ENCODE assay signal across 8 cellular contexts in genomic region chr1:150364231-150365003, GRCh38. TPM values are rescaled to one million over a fixed set of nuclear protein-coding genes. Genes with fewer than 3 reads are reported as not detected.
DNase-seq lines count a peak whose midpoint lies in the region; ATAC-seq and TF ChIP-seq lines count a peak whose summit lies in the region.

No MANE protein-coding gene starts in this region.

- H3K4me1 Mint-ChIP-seq in activated T-helper 2 cell treated with anti-CD3 and anti-CD28 coated beads, Interferon-gamma antibody, Interleukin-2, Interleukin-4, amounts not matched to agents 10 μg/mL and 5 μg/mL and 100 μg/mL, durations not matched to agents 14 hours and 24 hours and 36 hours (ENCODE audit: low read depth): peaks cover 26% of the 10 kb centered on the region
- peaks cover 18% of the 10 kb centered on the region for H3K4me1 Mint-ChIP-seq in nephron

- peak overlapping the region; percentile 99 for H3K27ac Mint-ChIP-seq in activated T-helper 2 cell treated with anti-CD3 and anti-CD28 coated beads, Interferon-gamma antibody, Interleukin-2, Interleukin-4, amounts not matched to agents 10 μg/mL and 5 μg/mL and 100 μg/mL, durations not matched to agents 14 hours and 24 hours and 36 hours
- H3K27ac Mint-ChIP-seq in nephron: peak overlapping the region; percentile 98 to 100 (median 99)

- no peaks in the 10 kb centered on the region for H3K9me3 Mint-ChIP-seq in activated T-helper 2 cell treated with anti-CD3 and anti-CD28 coated beads, Interferon-gamma antibody, Interleukin-2, Interleukin-4, amounts not matched to agents 10 μg/mL and 5 μg/mL and 100 μg/mL, durations not matched to agents 14 hours and 24 hours and 36 hours
- H3K9me3 Mint-ChIP-seq in nephron: no peaks in the 10 kb centered on the region

- no peaks in the 10 kb centered on the region for H3K27me3 ChIP-seq in BJ (ENCODE audit: control insufficient read depth, insufficient read depth, low read length)

- intact Hi-C loops in activated T-helper 2 cell treated with anti-CD3 and anti-CD28 coated beads, Interferon-gamma antibody, Interleukin-2, Interleukin-4, amounts not matched to agents 10 μg/mL and 5 μg/mL and 100 μg/mL, durations not matched to agents 14 hours and 24 hours and 36 hours (cut with micrococcal nuclease): loop anchor here (2.0 to 10.0 kb wide), 7 partner anchors 63 to 260 kb away; partner anchors contain the start of genes ANP32E, APH1A, ENSA and MCL1

- TF ChIP-seq CTCF in BJ (IDR thresholded peaks at IDR 0.05; ENCODE audit: insufficient read depth, low read depth, low read length) (no peak), LNCaP clone FGC (IDR thresholded peaks at IDR 0.05; ENCODE audit: control insufficient read depth, extremely low read depth, insufficient read depth) (no peak), fibroblast of pulmonary artery (IDR thresholded peaks at IDR 0.05; ENCODE audit: low read length, missing control alignments) (no peak), nephron (IDR thresholded peaks at IDR 0.05; ENCODE audit: unreplicated experiment in 3 of 3) (no peak)

- peak overlapping the region; percentile 66 for H3K4me3 ChIP-seq in BJ (ENCODE audit: low read depth, low read length)
- H3K4me3 ChIP-seq in LNCaP clone FGC (ENCODE audit: low read depth, low read length): peak overlapping the region; percentile 88
- peak overlapping the region; percentile 79 for H3K4me3 ChIP-seq in fibroblast of pulmonary artery (replicated peaks; ENCODE audit: low read depth, low read length)

- no peaks in the 10 kb centered on the region for H3K36me3 ChIP-seq in BJ (ENCODE audit: control insufficient read depth, insufficient read depth, low read length)

- CTCF ChIA-PET in BJ (lab: Yijun Ruan, JAX): interaction anchor here (1.0 to 1.1 kb wide), 2 partner anchors 11 to 168 kb away, joined by 3 to 5 read pairs; no protein-coding TSS in a partner anchor

- peaks cover 23% of the 10 kb centered on the region for H3K36me3 Mint-ChIP-seq in activated T-helper 2 cell treated with anti-CD3 and anti-CD28 coated beads, Interferon-gamma antibody, Interleukin-2, Interleukin-4, amounts not matched to agents 10 μg/mL and 5 μg/mL and 100 μg/mL, durations not matched to agents 14 hours and 24 hours and 36 hours (ENCODE audit: low read depth)
- H3K36me3 Mint-ChIP-seq in nephron (ENCODE audit: low read depth): no peaks in the 10 kb centered on the region

- peak overlapping the region; percentile 93 for H3K4me3 Mint-ChIP-seq in activated T-helper 2 cell treated with anti-CD3 and anti-CD28 coated beads, Interferon-gamma antibody, Interleukin-2, Interleukin-4, amounts not matched to agents 10 μg/mL and 5 μg/mL and 100 μg/mL, durations not matched to agents 14 hours and 24 hours and 36 hours (ENCODE audit: low read depth)
- peak overlapping the region; percentile 87 to 99 (median 97) for H3K4me3 Mint-ChIP-seq in nephron

- no peaks in the 10 kb centered on the region for H3K27me3 Mint-ChIP-seq in activated T-helper 2 cell treated with anti-CD3 and anti-CD28 coated beads, Interferon-gamma antibody, Interleukin-2, Interleukin-4, amounts not matched to agents 10 μg/mL and 5 μg/mL and 100 μg/mL, durations not matched to agents 14 hours and 24 hours and 36 hours (ENCODE audit: low read depth)
- no peaks in the 10 kb centered on the region for H3K27me3 Mint-ChIP-seq in nephron (ENCODE audit: low read depth)

- DNase-seq in BJ (ENCODE audit: low read depth): no peak
- no peak for DNase-seq in LNCaP clone FGC (ENCODE audit: low read depth)
- peak; percentile 80 for DNase-seq in RPMI7951 (ENCODE audit: low read depth)
- DNase-seq in activated T-helper 2 cell treated with anti-CD3 and anti-CD28 coated beads, Interferon-gamma antibody, Interleukin-2, Interleukin-4, amounts not matched to agents 10 μg/mL and 5 μg/mL and 100 μg/mL, durations not matched to agents 14 hours and 24 hours and 36 hours (ENCODE audit: low spot score): peak; percentile 73
- peak; percentile 72 for DNase-seq in fibroblast of pulmonary artery (ENCODE audit: low read depth)
- DNase-seq in stimulated activated naive CD4-positive, alpha-beta T cell treated with Interleukin-2 at 50 U/mL for 16 hours (lab: John Stamatoyannopoulos, UW): peak; percentile 76

- ATAC-seq in GM21381 (IDR thresholded peaks at IDR 0.05; ENCODE audit: unreplicated experiment): peak; percentile 27

- POLR2A ChIA-PET in BJ (lab: Charles Lee): interaction anchor here (0.6 to 0.7 kb wide), 3 partner anchors 9 to 104 kb away, joined by 3 to 4 read pairs (median 4); no protein-coding TSS in a partner anchor

RNA-seq across cellular contexts. Expression of gene RPRD2, which starts 0.5 kb away (rescaled TPM):
- 15.1 and 16.4 TPM in 2 replicates for polyA plus RNA-seq in BJ (2011; rRNA removed)
- polyA minus RNA-seq in BJ (2011; rRNA and poly(A)+ RNA removed): 10.4 and 12.8 TPM in 2 replicates
- total RNA-seq in RPMI7951 (2014; rRNA removed; shearing (Covaris generic)): 7.7 and 10.3 TPM in 2 replicates
- 21.9 and 22.8 TPM in 2 replicates for total RNA-seq in activated T-helper 2 cell treated with anti-CD3 and anti-CD28 coated beads, Interferon-gamma antibody, Interleukin-2, Interleukin-4, amounts not matched to agents 10 μg/mL and 5 μg/mL and 100 μg/mL, durations not matched to agents 14 hours and 24 hours and 36 hours

RNA-seq across cellular contexts. Expression of gene PRPF3, which starts 43.1 kb away (rescaled TPM):
- polyA plus RNA-seq in BJ (2011; rRNA removed): 20.5 and 25.5 TPM in 2 replicates
- 12.9 and 16.6 TPM in 2 replicates for polyA minus RNA-seq in BJ (2011; rRNA and poly(A)+ RNA removed)
- 37.9 and 40.5 TPM in 2 replicates for total RNA-seq in RPMI7951 (2014; rRNA removed; shearing (Covaris generic))
- 77.9 and 85.2 TPM in 2 replicates for total RNA-seq in activated T-helper 2 cell treated with anti-CD3 and anti-CD28 coated beads, Interferon-gamma antibody, Interleukin-2, Interleukin-4, amounts not matched to agents 10 μg/mL and 5 μg/mL and 100 μg/mL, durations not matched to agents 14 hours and 24 hours and 36 hours

Comparison
In these comparisons a context has a peak if more than half of its experiments do, and no peak if none do; other contexts are left out.
1. DNase-seq: peak in RPMI7951 (single experiment), activated T-helper 2 cell treated with anti-CD3 and anti-CD28 coated beads, Interferon-gamma antibody, Interleukin-2, Interleukin-4, amounts not matched to agents 10 μg/mL and 5 μg/mL and 100 μg/mL, durations not matched to agents 14 hours and 24 hours and 36 hours (single experiment), fibroblast of pulmonary artery (single experiment) and stimulated activated naive CD4-positive, alpha-beta T cell treated with Interleukin-2 at 50 U/mL for 16 hours (single experiment); none in BJ (single experiment) and LNCaP clone FGC (single experiment).
2. Peak in every context shown above with its lines, with median percentiles within 50 percentile points of each other: H3K4me3 ChIP-seq.